ENCODE assay signal across 16 cellular contexts in the genomic region with DNA sequence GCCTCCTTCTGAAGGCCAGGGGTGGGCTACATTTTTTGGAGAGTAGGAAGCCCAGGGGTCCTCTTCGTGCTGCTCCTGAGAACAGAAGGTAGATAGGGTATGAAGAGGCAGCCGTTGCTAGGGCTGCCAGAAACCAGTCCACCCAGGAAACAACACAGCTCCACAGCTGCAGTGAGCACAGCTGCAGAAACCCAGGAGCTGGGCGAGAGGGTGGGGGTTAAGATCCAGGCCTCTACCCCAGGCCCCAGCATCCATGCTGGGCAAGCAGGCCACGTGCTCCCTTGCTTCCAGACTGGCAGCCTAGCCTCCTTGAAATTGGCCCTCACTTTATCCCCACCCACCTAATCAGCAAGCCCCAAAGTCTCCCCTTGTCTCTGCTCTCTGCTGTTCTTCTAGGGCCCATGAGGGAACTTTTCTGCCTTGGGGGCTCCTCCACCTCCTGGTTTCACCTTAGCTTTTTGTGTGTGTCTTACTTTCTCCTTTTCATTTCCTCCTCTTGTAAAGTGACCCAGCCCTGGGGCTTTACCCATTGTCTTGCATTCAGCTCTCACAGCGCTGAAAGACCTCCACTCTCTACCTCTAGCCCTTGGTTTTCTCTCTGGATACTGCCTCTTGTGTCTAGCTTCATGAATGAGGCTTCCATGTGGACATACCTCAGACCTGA. TPM values are rescaled to one million over a fixed set of nuclear protein-coding genes. Genes with fewer than 3 reads are reported as not detected.
DNase-seq lines count a peak whose midpoint lies in the region; ATAC-seq, FAIRE-seq and TF ChIP-seq lines count a peak whose summit lies in the region.
"Had no signal": no experiment of that assay in that cellular context is flagged by ENCODE, and none has a peak within 500 bp of the region (broad histone marks: within the 10 kb centered on the region; RNA-seq: fewer than 3 reads in every experiment).

No MANE protein-coding gene starts in this region.

- H3K4me3 ChIP-seq in A549: no peak overlapping the region
- no peak overlapping the region for H3K4me3 ChIP-seq in NT2/D1 (ENCODE audit: insufficient read length, low read depth)
- no peak overlapping the region for H3K4me3 ChIP-seq in neuronal stem cell (ENCODE audit: low read length in 2 of 2)
- H3K4me3 ChIP-seq: pancreas, PC-9, suprapubic skin had no signal

- no peak for TF ChIP-seq POLR2A in A549 (IDR thresholded peaks at IDR 0.05; ENCODE audit: low read length)

- H3K79me1 ChIP-seq in neuronal stem cell (ENCODE audit: low read depth, low read length): no peaks in the 10 kb centered on the region

- 28% methylated on average over 5 of the region's 5 CpGs for WGBS in A549 (ENCODE audit: missing lambda C conversion rate)
- WGBS in neuronal stem cell (ENCODE audit: extremely low coverage in 2 of 2, insufficient read length in 2 of 2, insufficient replicate concordance in 1 of 2), 2 donors: no CpG with 5 or more reads among the region's 5 CpGs

- H3K9me3 ChIP-seq in A549 (no peaks in the 10 kb centered on the region), NT2/D1 (ENCODE audit: insufficient read depth, low read length) (peaks cover 9% of the 10 kb centered on the region; the same call in 1 of the 2 replicates), neuronal stem cell (replicated peaks in 1 of 2; ENCODE audit: control insufficient read depth in 2 of 2, insufficient read depth in 1 of 2, low read depth in 1 of 2, low read length in 2 of 2) (peaks cover 0 to 2% of the 10 kb centered on the region in 2 donors)
- H3K9me3 ChIP-seq: pancreas, suprapubic skin had no signal

- H3K18ac ChIP-seq in neuronal stem cell (ENCODE audit: low read length): peak overlapping the region; percentile 85

- peak overlapping the region; percentile 72 for H3K9ac ChIP-seq in NT2/D1 (ENCODE audit: insufficient read length, low read depth)
- H3K9ac ChIP-seq in neuronal stem cell (ENCODE audit: low read depth, low read length, poor library complexity): no peak overlapping the region

- CTCF ChIA-PET in A549 (lab: Yijun Ruan, JAX): interaction anchor here (0.7 to 1.4 kb wide), 2 partner anchors 20 to 28 kb away, joined by 3 to 5 read pairs; no protein-coding TSS in a partner anchor

- FAIRE-seq in A549 (lab: Jason Lieb, UNC): no peak
- FAIRE-seq: pancreas had no signal

- no peak overlapping the region for H3K27ac ChIP-seq in A549
- H3K27ac ChIP-seq in neuronal stem cell (replicated peaks; ENCODE audit: low read length): peak overlapping the region; percentile 7
- H3K27ac ChIP-seq: pancreas, PC-9, suprapubic skin had no signal

- no peak for TF ChIP-seq CTCF in A549 (IDR thresholded peaks at IDR 0.05)

- no peak overlapping the region for H2BK120ac ChIP-seq in neuronal stem cell (ENCODE audit: low read depth, low read length)

- H3K4me2 ChIP-seq in A549: no peak overlapping the region
- H3K4me2 ChIP-seq in neuronal stem cell (ENCODE audit: insufficient read depth, low read length, poor library complexity, severe bottlenecking): no peak overlapping the region
- H3K4me2 ChIP-seq: PC-9 had no signal

- no peak for TF ChIP-seq RAD21 in A549 (conservative IDR thresholded peaks at IDR 0.05 in 1 of 2, IDR thresholded peaks at IDR 0.05 in 1 of 2)

- no peak overlapping the region for H2BK5ac ChIP-seq in neuronal stem cell (ENCODE audit: low read length)

- H3K36me3 ChIP-seq in NT2/D1 (ENCODE audit: insufficient read depth, insufficient read length, low read length) (no peaks in the 10 kb centered on the region), neuronal stem cell (replicated peaks in 1 of 2; ENCODE audit: control insufficient read depth in 2 of 2, insufficient read depth in 2 of 2, low read length in 2 of 2) (peaks cover 0 to 2% of the 10 kb centered on the region in 2 donors)
- H3K36me3 ChIP-seq: pancreas, suprapubic skin had no signal

- intact Hi-C loops in head of caudate nucleus (cut with DNase I): no loop called here

- peak; percentile 28 to 32; a peak in 3 of 6 replicates for ATAC-seq in A549
- ATAC-seq: pancreas had no signal

- no peak overlapping the region for H3K4ac ChIP-seq in neuronal stem cell (ENCODE audit: low read length)

- no peak for DNase-seq in A549 (ENCODE audit: low read depth in 1 of 2, low spot score in 1 of 2)
- peak; percentile 33 for DNase-seq in NT2/D1 (ENCODE audit: low read depth, low spot score)
- peak; percentile 14 to 83 (median 64) for DNase-seq in head of caudate nucleus
- no peak for DNase-seq in neuronal stem cell (ENCODE audit: low spot score)
- no peak for DNase-seq in SKM-1 treated with dmso at 0.1 percent for 144 hours (lab: John Stamatoyannopoulos, UW; ENCODE audit: unreplicated experiment)
- DNase-seq in activated CD4-positive, alpha-beta T cell treated with anti-CD3 and anti-CD28 coated beads, Interleukin-2, amount 50 U/mL, for 48 hours: no peak
- no peak for DNase-seq in DMS53 treated with DMSO at 0.1 percent for 48 hours (lab: John Stamatoyannopoulos, UW; ENCODE audit: unreplicated experiment)
- no peak for DNase-seq in stimulated activated CD8-positive, alpha-beta memory T cell treated with anti-CD3 and anti-CD28 coated beads, Interleukin-4, amount 100 ng/mL, for 48 hours
- DNase-seq: CD8-positive, alpha-beta memory T cell; dermis blood vessel endothelial cell; EL; KBM-7; NCI-H524; pancreas; PC-9 had no signal

- H3K4me1 ChIP-seq in A549 (no peaks in the 10 kb centered on the region), NT2/D1 (ENCODE audit: insufficient read depth, insufficient read length) (peaks cover 2% of the 10 kb centered on the region), neuronal stem cell (ENCODE audit: control insufficient read depth in 2 of 2, insufficient read depth in 1 of 2, low read depth in 1 of 2, low read length in 2 of 2) (peaks cover 10 to 11% of the 10 kb centered on the region in 2 donors)
- H3K4me1 ChIP-seq: pancreas, suprapubic skin had no signal

- no peak overlapping the region for H2BK12ac ChIP-seq in neuronal stem cell (ENCODE audit: low read length)

- TF ChIP-seq EP300 in A549 (IDR thresholded peaks at IDR 0.05): no peak

- POLR2A ChIA-PET in A549 (lab: Yijun Ruan, JAX): no interaction called here

- H4K91ac ChIP-seq in neuronal stem cell (ENCODE audit: low read depth, low read length, poor library complexity): no peak overlapping the region

- H2AK5ac ChIP-seq in neuronal stem cell (ENCODE audit: low read depth, low read length): peak overlapping the region; percentile 51

- H3K27me3 ChIP-seq in NT2/D1 (ENCODE audit: insufficient read depth, insufficient read length) (no peaks in the 10 kb centered on the region), neuronal stem cell (ENCODE audit: control insufficient read depth in 3 of 3, insufficient read depth in 3 of 3, low read depth in 1 of 3, low read length in 3 of 3) (no peaks in the 10 kb centered on the region)
- H3K27me3 ChIP-seq: pancreas, suprapubic skin had no signal

- H2BK15ac ChIP-seq in neuronal stem cell (ENCODE audit: low read length): no peak overlapping the region

- H4K8ac ChIP-seq in neuronal stem cell (ENCODE audit: low read depth, low read length): no peak overlapping the region

- H3K23ac ChIP-seq in neuronal stem cell (ENCODE audit: low read depth, low read length, poor library complexity): no peak overlapping the region

- H2AFZ ChIP-seq in neuronal stem cell (ENCODE audit: low read length): no peak overlapping the region
- H2AFZ ChIP-seq: PC-9 had no signal

- no peak overlapping the region for H3K14ac ChIP-seq in neuronal stem cell (ENCODE audit: low read length)

TF ChIP-seq in A549, 52 proteins besides CTCF, POLR2A, EP300 and RAD21 (continues in another document):
- no peak for TF ChIP-seq TP53 (CRISPR knock-in tag; IDR thresholded peaks at IDR 0.05)
- TF ChIP-seq NR3C1 (IDR thresholded peaks at IDR 0.05): no peak
- no peak for TF ChIP-seq CEBPB (IDR thresholded peaks at IDR 0.05)
- TF ChIP-seq, protein P1, sequence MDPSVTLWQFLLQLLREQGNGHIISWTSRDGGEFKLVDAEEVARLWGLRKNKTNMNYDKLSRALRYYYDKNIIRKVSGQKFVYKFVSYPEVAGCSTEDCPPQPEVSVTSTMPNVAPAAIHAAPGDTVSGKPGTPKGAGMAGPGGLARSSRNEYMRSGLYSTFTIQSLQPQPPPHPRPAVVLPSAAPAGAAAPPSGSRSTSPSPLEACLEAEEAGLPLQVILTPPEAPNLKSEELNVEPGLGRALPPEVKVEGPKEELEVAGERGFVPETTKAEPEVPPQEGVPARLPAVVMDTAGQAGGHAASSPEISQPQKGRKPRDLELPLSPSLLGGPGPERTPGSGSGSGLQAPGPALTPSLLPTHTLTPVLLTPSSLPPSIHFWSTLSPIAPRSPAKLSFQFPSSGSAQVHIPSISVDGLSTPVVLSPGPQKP (IDR thresholded peaks at IDR 0.05; ENCODE audit: low read depth, low read length): no peak
- no peak for TF ChIP-seq EHF (CRISPR knock-in tag; IDR thresholded peaks at IDR 0.05)
- TF ChIP-seq CHD4 (IDR thresholded peaks at IDR 0.05; ENCODE audit: borderline replicate concordance): no peak
- no peak for TF ChIP-seq MAZ (IDR thresholded peaks at IDR 0.05; ENCODE audit: borderline replicate concordance, low read depth, low read length)
- no peak for TF ChIP-seq BHLHE40 (IDR thresholded peaks at IDR 0.05; ENCODE audit: low read depth, low read length)
- TF ChIP-seq, protein P2, sequence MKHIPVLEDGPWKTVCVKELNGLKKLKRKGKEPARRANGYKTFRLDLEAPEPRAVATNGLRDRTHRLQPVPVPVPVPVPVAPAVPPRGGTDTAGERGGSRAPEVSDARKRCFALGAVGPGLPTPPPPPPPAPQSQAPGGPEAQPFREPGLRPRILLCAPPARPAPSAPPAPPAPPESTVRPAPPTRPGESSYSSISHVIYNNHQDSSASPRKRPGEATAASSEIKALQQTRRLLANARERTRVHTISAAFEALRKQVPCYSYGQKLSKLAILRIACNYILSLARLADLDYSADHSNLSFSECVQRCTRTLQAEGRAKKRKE (CRISPR knock-in tag; IDR thresholded peaks at IDR 0.05; ENCODE audit: low read depth): no peak
- no peak for TF ChIP-seq JUN (IDR thresholded peaks at IDR 0.05)
- TF ChIP-seq HOXB13 (CRISPR knock-in tag; IDR thresholded peaks at IDR 0.05; ENCODE audit: low read depth): no peak

RNA-seq across cellular contexts. Expression of a gene that starts 30.7 kb away (rescaled TPM):
- polyA plus RNA-seq in A549 (2011; rRNA removed): 1.0 and 1.2 TPM in 2 replicates
- 0.16 and 0.25 TPM in 2 replicates for polyA plus RNA-seq in A549 (2012; cell fraction: cytosol; rRNA removed)
- 1.2 and 1.3 TPM in 2 replicates for polyA plus RNA-seq in A549 (2012; cell fraction: nucleus; rRNA removed)
- polyA plus RNA-seq in A549 (2017; fragmentation: RNase III; extraction: RNeasy Plus Mini Kit Qiagen cat#74134 plus additional on column Dnase treatment): 0.55 to 0.88 TPM (median 0.86 TPM) in 3 replicates
- 0.66 and 0.92 TPM in 2 replicates for polyA minus RNA-seq in A549 (2011; rRNA and poly(A)+ RNA removed)
- polyA plus RNA-seq in neuronal stem cell (2013, experiment 1 of 2): 14.4 TPM
- polyA plus RNA-seq in neuronal stem cell (2013, experiment 2 of 2): 15.1 TPM

RNA-seq across cellular contexts. Expression of a gene that starts 57.0 kb away (rescaled TPM):
- polyA plus RNA-seq in A549 (2011; rRNA removed) (not detected in 2 replicates), A549 (2017; fragmentation: RNase III; extraction: RNeasy Plus Mini Kit Qiagen cat#74134 plus additional on column Dnase treatment) (not detected in 3 replicates)
- not detected in 2 replicates for polyA plus RNA-seq in A549 (2012; cell fraction: cytosol; rRNA removed)
- not detected in 2 replicates for polyA plus RNA-seq in A549 (2012; cell fraction: nucleus; rRNA removed)
- not detected in 2 replicates for polyA minus RNA-seq in A549 (2011; rRNA and poly(A)+ RNA removed)
- polyA plus RNA-seq in neuronal stem cell (2013, experiment 1 of 2): 0.73 TPM
- 0.60 TPM for polyA plus RNA-seq in neuronal stem cell (2013, experiment 2 of 2)
- polyA plus RNA-seq: CD8-positive, alpha-beta memory T cell had no signal

Comparison
In these comparisons a context has a peak if more than half of its experiments do, and no peak if none do; other contexts are left out.
1. DNase-seq: peak in NT2/D1 (single experiment) and head of caudate nucleus (42 of 42); none in A549 (0 of 2), neuronal stem cell (single experiment), SKM-1 treated with dmso at 0.1 percent for 144 hours (single experiment), activated CD4-positive, alpha-beta T cell treated with anti-CD3 and anti-CD28 coated beads, Interleukin-2, amount 50 U/mL, for 48 hours (0 of 2), DMS53 treated with DMSO at 0.1 percent for 48 hours (single experiment) and stimulated activated CD8-positive, alpha-beta memory T cell treated with anti-CD3 and anti-CD28 coated beads, Interleukin-4, amount 100 ng/mL, for 48 hours (single experiment).